In genomic region chr5:81783401-81783800, GRCh38 we compare ENCODE assay signal across 16 cellular contexts. TPM values are rescaled to one million over a fixed set of nuclear protein-coding genes. Genes with fewer than 3 reads are reported as not detected.
A peak's percentile ranks its signal among the peaks of the same experiment; 100 is the strongest.
DNase-seq lines count a peak whose midpoint lies in the region; ATAC-seq and TF ChIP-seq lines count a peak whose summit lies in the region.
"Had no signal": no experiment of that assay in that cellular context is flagged by ENCODE, and none has a peak within 500 bp of the region (broad histone marks: within the 10 kb centered on the region; RNA-seq: fewer than 3 reads in every experiment).

No MANE protein-coding gene starts in this region.

- H4K5ac ChIP-seq in H9 (ENCODE audit: insufficient read length, low read depth, low read length): no peak overlapping the region

- peaks cover 17% of the 10 kb centered on the region for H3F3A ChIP-seq in neural progenitor cell (ENCODE audit: low read depth)

- H3K36me3 Mint-ChIP-seq in H9 (ENCODE audit: insufficient read depth in 1 of 3, low read depth in 3 of 3) (peaks cover 0 to 9% (median 0%) of the 10 kb centered on the region in 3 experiments; a peak in 4 of 7 replicates), neural progenitor cell (no peaks in the 10 kb centered on the region)
- H3K36me3 Mint-ChIP-seq in dendritic cell treated with granulocyte-macrophage colony-stimulating factor and Interleukin-4, amounts not matched to agents 40 ng/mL and 50 ng/mL, for 4 days (ENCODE audit: low read depth): no peaks in the 10 kb centered on the region
- H3K36me3 Mint-ChIP-seq: CD8-positive, alpha-beta memory T cell had no signal

- no peak overlapping the region for H4K91ac ChIP-seq in H9 (ENCODE audit: insufficient read length, low read depth, low read length)

- H2AFZ ChIP-seq in H9 (ENCODE audit: low read length) (no peak overlapping the region), neural progenitor cell (replicated peaks) (peak overlapping the region; percentile 84)

- intact Hi-C loops in dendritic cell treated with granulocyte-macrophage colony-stimulating factor and Interleukin-4, amounts not matched to agents 40 ng/mL and 50 ng/mL, for 4 days (cut with micrococcal nuclease): no loop called here

- H2BK5ac ChIP-seq in H9 (ENCODE audit: insufficient read length, low read length): no peak overlapping the region

- no peak overlapping the region for H3T11ph ChIP-seq in H9 (ENCODE audit: low read length)

- peak overlapping the region in 2 of 3 experiments; percentile 4 to 24; a peak in 3 of 7 replicates for H3K27ac Mint-ChIP-seq in H9
- peak overlapping the region; percentile 32 for H3K27ac Mint-ChIP-seq in dendritic cell treated with granulocyte-macrophage colony-stimulating factor and Interleukin-4, amounts not matched to agents 40 ng/mL and 50 ng/mL, for 4 days
- H3K27ac Mint-ChIP-seq in neural progenitor cell: no peak overlapping the region
- H3K27ac Mint-ChIP-seq: CD8-positive, alpha-beta memory T cell had no signal

- ATAC-seq in GM18511 (IDR thresholded peaks at IDR 0.05; ENCODE audit: unreplicated experiment): no peak
- ATAC-seq in GM21737 (IDR thresholded peaks at IDR 0.05; ENCODE audit: unreplicated experiment): no peak
- ATAC-seq: left ventricle myocardium superior had no signal

- peaks cover 0 to 12% of the 10 kb centered on the region in 2 experiments; a peak in 4 of 5 replicates for H3K9me3 Mint-ChIP-seq in H9
- H3K9me3 Mint-ChIP-seq in dendritic cell treated with granulocyte-macrophage colony-stimulating factor and Interleukin-4, amounts not matched to agents 40 ng/mL and 50 ng/mL, for 4 days: no peaks in the 10 kb centered on the region
- H3K9me3 Mint-ChIP-seq in neural progenitor cell: peaks cover 2% of the 10 kb centered on the region
- H3K9me3 Mint-ChIP-seq: CD8-positive, alpha-beta memory T cell had no signal

- H3K14ac ChIP-seq in H9 (ENCODE audit: insufficient read depth, low read length): no peak overlapping the region

- H2BK15ac ChIP-seq in H9 (ENCODE audit: low read depth, low read length): no peak overlapping the region

- H3K36me3 ChIP-seq in neural progenitor cell: no peaks in the 10 kb centered on the region
- H3K36me3 ChIP-seq: ovary had no signal

- H2BK12ac ChIP-seq in H9 (ENCODE audit: insufficient read length, low read depth, low read length): no peak overlapping the region

- H3K56ac ChIP-seq in H9 (ENCODE audit: insufficient read length, low read depth, low read length): no peak overlapping the region

- H3K27me3 ChIP-seq in H9 (ENCODE audit: insufficient read depth, low read length) (no peaks in the 10 kb centered on the region), neural progenitor cell (no peaks in the 10 kb centered on the region)
- H3K27me3 ChIP-seq: ovary had no signal

- no peak overlapping the region for H3K9ac ChIP-seq in H9 (ENCODE audit: extremely low read depth, insufficient read length, low read length)
- H3K9ac ChIP-seq in neural progenitor cell: no peak overlapping the region

- no peak for TF ChIP-seq CTCF in H9 (conservative IDR thresholded peaks at IDR 0.05)
- TF ChIP-seq CTCF in neural progenitor cell (IDR thresholded peaks at IDR 0.05): no peak

- H2AK5ac ChIP-seq in H9 (ENCODE audit: insufficient read length, low read length): no peak overlapping the region

- no peaks in the 10 kb centered on the region for H3K9me3 ChIP-seq in H9 (ENCODE audit: control insufficient read depth, low read depth, low read length)
- no peaks in the 10 kb centered on the region for H3K9me3 ChIP-seq in neural progenitor cell (ENCODE audit: low read depth)
- H3K9me3 ChIP-seq: ovary had no signal

- H3K23ac ChIP-seq in H9 (ENCODE audit: insufficient read length, low read depth, low read length): no peak overlapping the region

- no peak overlapping the region for H3K4me3 ChIP-seq in neural progenitor cell
- H3K4me3 ChIP-seq: ovary, smooth muscle cell had no signal

- no peak overlapping the region for H4K8ac ChIP-seq in H9 (replicated peaks; ENCODE audit: insufficient read length, low read depth, low read length)

- DNase-seq in H9 (no peak), NCI-H2227 (lab: John Stamatoyannopoulos, UW; ENCODE audit: unreplicated experiment) (peak; percentile 39), neural progenitor cell (ENCODE audit: low spot score) (no peak), COLO829 (ENCODE audit: low spot score) (no peak)
- DNase-seq in stimulated activated naive CD4-positive, alpha-beta T cell treated with Interleukin-2 at 50 U/mL for 16 hours (lab: John Stamatoyannopoulos, UW): no peak
- DNase-seq: activated CD4-positive, alpha-beta T cell treated with anti-CD3 and anti-CD28 coated beads for 48 hours; activated naive CD4-positive, alpha-beta T cell; CD8-positive, alpha-beta memory T cell; left ventricle myocardium superior; ovary; RPMI8226; stimulated activated CD4-positive, alpha-beta T cell treated with anti-CD3 and anti-CD28 coated beads, Interleukin-4, amount 100 ng/mL, for 24 hours had no signal

- no peak overlapping the region for H2BK20ac ChIP-seq in H9 (ENCODE audit: low read depth, low read length, poor library complexity, severe bottlenecking)

- H3K27ac ChIP-seq in H9 (ENCODE audit: insufficient read length, low read depth, low read length) (no peak overlapping the region), neural progenitor cell (no peak overlapping the region)
- H3K27ac ChIP-seq: ovary had no signal

- no peaks in the 10 kb centered on the region for H4K20me1 ChIP-seq in H9 (ENCODE audit: control insufficient read depth, insufficient read depth, insufficient read length)
- H4K20me1 ChIP-seq in neural progenitor cell (ENCODE audit: low read depth): no peaks in the 10 kb centered on the region

- no CpG with 5 or more reads among the region's 3 CpGs for WGBS in H9 (ENCODE audit: extremely low coverage, insufficient read length, low lambda C conversion rate)

- H3K4me2 ChIP-seq in H9 (ENCODE audit: insufficient read depth, insufficient read length, low read length): no peak overlapping the region
- no peak overlapping the region for H3K4me2 ChIP-seq in neural progenitor cell
- H3K4me2 ChIP-seq: smooth muscle cell had no signal

- H3K4me3 Mint-ChIP-seq in H9: no peak overlapping the region
- peak overlapping the region; percentile 11 for H3K4me3 Mint-ChIP-seq in dendritic cell treated with granulocyte-macrophage colony-stimulating factor and Interleukin-4, amounts not matched to agents 40 ng/mL and 50 ng/mL, for 4 days
- no peak overlapping the region for H3K4me3 Mint-ChIP-seq in neural progenitor cell
- H3K4me3 Mint-ChIP-seq: CD8-positive, alpha-beta memory T cell had no signal

- H3K4me1 ChIP-seq in H9 (ENCODE audit: insufficient read depth, low read length): peaks cover 6% of the 10 kb centered on the region; the same call in 1 of the 2 replicates
- H3K4me1 ChIP-seq in neural progenitor cell: peaks cover 29% of the 10 kb centered on the region

- no peaks in the 10 kb centered on the region for H3K23me2 ChIP-seq in H9 (ENCODE audit: insufficient read length, low read depth, low read length, poor library complexity, severe bottlenecking)

- H3K4ac ChIP-seq in H9 (ENCODE audit: low read depth, low read length): no peak overlapping the region

- H2BK120ac ChIP-seq in H9 (ENCODE audit: low read depth, low read length, poor library complexity, severe bottlenecking): no peak overlapping the region

- H3K4me1 Mint-ChIP-seq in H9 (peaks cover 27 to 29% of the 10 kb centered on the region in 2 experiments), neural progenitor cell (peaks cover 43% of the 10 kb centered on the region)
- peaks cover 40% of the 10 kb centered on the region for H3K4me1 Mint-ChIP-seq in dendritic cell treated with granulocyte-macrophage colony-stimulating factor and Interleukin-4, amounts not matched to agents 40 ng/mL and 50 ng/mL, for 4 days (ENCODE audit: low read depth)

- no peaks in the 10 kb centered on the region for H3K79me1 ChIP-seq in H9 (ENCODE audit: insufficient read depth, low read depth, low read length, poor library complexity, severe bottlenecking)

- H3K18ac ChIP-seq in H9 (ENCODE audit: insufficient read length, low read depth, low read length): no peak overlapping the region

- H3K27me3 Mint-ChIP-seq in H9 (ENCODE audit: low read depth) (no peaks in the 10 kb centered on the region), neural progenitor cell (ENCODE audit: insufficient read depth, low read depth) (no peaks in the 10 kb centered on the region)
- H3K27me3 Mint-ChIP-seq in dendritic cell treated with granulocyte-macrophage colony-stimulating factor and Interleukin-4, amounts not matched to agents 40 ng/mL and 50 ng/mL, for 4 days: no peaks in the 10 kb centered on the region

- no peaks in the 10 kb centered on the region for H3K79me2 ChIP-seq in H9 (ENCODE audit: insufficient read depth, low read length)
- no peaks in the 10 kb centered on the region for H3K79me2 ChIP-seq in neural progenitor cell (ENCODE audit: low read depth)

RNA-seq across cellular contexts. Expression of gene SSBP2, which starts 32.5 kb away (rescaled TPM):
- 35.6 TPM in 2 replicates for total RNA-seq in H9 (2021)
- 156 and 175 TPM in 2 replicates for total RNA-seq in neural progenitor cell (ENCODE audit: low replicate concordance)
